Comparison of ENCODE assay signal across 1 cellular context in the genomic region with DNA sequence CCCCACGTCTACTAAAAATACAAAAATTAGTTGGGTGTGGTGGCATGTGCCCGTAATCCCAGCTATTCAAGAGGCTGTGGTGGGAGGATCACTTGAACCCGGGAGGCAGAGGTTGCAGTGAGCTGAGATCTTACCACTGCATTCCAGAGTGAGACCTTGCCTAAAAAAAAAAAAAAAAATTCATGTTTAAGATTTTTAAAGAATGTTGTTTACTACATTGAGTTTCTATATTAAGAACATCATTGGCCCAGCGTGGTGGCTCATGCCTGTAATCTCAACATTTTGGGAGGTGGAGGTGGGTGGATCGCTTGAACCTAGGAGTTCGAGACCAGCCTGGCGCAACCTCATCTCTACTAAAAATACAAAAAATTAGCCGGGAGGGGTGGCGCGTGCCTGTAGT.
TF ChIP-seq lines count a peak whose summit lies in the region.

No MANE protein-coding gene starts in this region.

TF ChIP-seq in IMR-90, 13 proteins besides CTCF, POLR2A, EP300 and RAD21 (continued from another document):
- TF ChIP-seq NFE2L2 (IDR thresholded peaks at IDR 0.05; ENCODE audit: low read depth, low read length) (no peak), RFX5 (IDR thresholded peaks at IDR 0.05; ENCODE audit: low read depth, low read length) (no peak)
